In the genomic region with DNA sequence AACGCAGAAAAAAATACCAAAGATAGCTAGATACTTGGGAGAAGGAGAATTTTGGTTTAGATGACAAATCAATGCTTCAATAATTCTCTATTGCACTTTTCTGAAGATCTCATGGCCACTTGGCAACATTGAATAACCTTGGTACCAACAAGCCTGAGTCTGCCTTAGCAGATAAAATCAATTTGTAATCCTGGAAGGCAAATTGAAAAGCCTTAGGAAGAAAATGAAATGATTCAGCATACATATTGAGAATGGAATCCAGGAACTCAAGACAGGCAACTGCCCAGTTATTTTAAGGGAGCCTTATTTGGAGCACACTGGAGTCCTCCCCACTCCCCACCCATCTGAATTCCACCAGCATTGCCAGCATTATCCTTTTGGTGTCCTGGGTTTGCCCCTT, we compare ENCODE assay signal across 27 cellular contexts.
"Had no signal": no experiment of that assay in that cellular context is flagged by ENCODE, and none has a peak within 500 bp of the region (broad histone marks: within the 10 kb centered on the region; RNA-seq: fewer than 3 reads in every experiment).

No MANE protein-coding gene starts in this region.

- H2AFZ ChIP-seq: neural progenitor cell had no signal

- H3K9ac ChIP-seq: neural progenitor cell had no signal

- H3K27ac Mint-ChIP-seq: memory B cell; naive thymus-derived CD4-positive, alpha-beta T cell; nephron; neural progenitor cell; stimulated activated naive B cell treated with anti-CD40 and anti-IgM and Interleukin-4, amounts not matched to agents 10 μg/mL and 1 μg/mL and 100 μg/mL, for 72 hours; stimulated activated naive CD8-positive, alpha-beta T cell treated with anti-CD3 and anti-CD28 coated beads, Interleukin-15, Interleukin-2, amounts not matched to agents 100 ng/mL and 50 ng/mL, for 24 hours had no signal

- DNase-seq: dorsolateral prefrontal cortex; effector CD4-positive, alpha-beta T cell; foreskin melanocyte; glutamatergic neuron; heart right ventricle; hippocampal formation; kidney glomerular epithelial cell; left ventricle myocardium superior; lower lobe of right lung; naive thymus-derived CD4-positive, alpha-beta T cell; psoas muscle; right cardiac atrium; sigmoid colon; spleen; stimulated activated CD4-positive, alpha-beta T cell treated with anti-CD3 and anti-CD28 coated beads, Interleukin-2, amount 100 ng/mL, for 48 hours; stimulated activated naive B cell treated with anti-CD40 and anti-IgM and Interleukin-4, amounts not matched to agents 10 μg/mL and 1 μg/mL and 100 μg/mL, for 72 hours; upper lobe of left lung had no signal

- H3K4me3 ChIP-seq: dorsolateral prefrontal cortex, esophagus muscularis mucosa, heart right ventricle, lower lobe of right lung, neural progenitor cell, psoas muscle, sigmoid colon, skin epidermis, spleen, thoracic aorta, tibial nerve, upper lobe of left lung had no signal

- H3K27ac ChIP-seq: dorsolateral prefrontal cortex, esophagus muscularis mucosa, heart right ventricle, lower lobe of right lung, neural progenitor cell, psoas muscle, sigmoid colon, skin epidermis, spleen, thoracic aorta, tibial nerve, upper lobe of left lung had no signal

- FAIRE-seq: colon, islet of Langerhans had no signal

- H3K27me3 ChIP-seq: neural progenitor cell, sigmoid colon, tibial nerve, upper lobe of left lung had no signal

- H3K36me3 Mint-ChIP-seq: memory B cell; naive thymus-derived CD4-positive, alpha-beta T cell; neural progenitor cell; stimulated activated naive B cell treated with anti-CD40 and anti-IgM and Interleukin-4, amounts not matched to agents 10 μg/mL and 1 μg/mL and 100 μg/mL, for 72 hours had no signal

- ATAC-seq: heart right ventricle; left ventricle myocardium superior; lower lobe of right lung; naive thymus-derived CD4-positive, alpha-beta T cell; psoas muscle; right cardiac atrium; stimulated activated naive B cell treated with anti-CD40 and anti-IgM and Interleukin-4, amounts not matched to agents 10 μg/mL and 1 μg/mL and 100 μg/mL, for 72 hours had no signal

- H3K36me3 ChIP-seq: esophagus muscularis mucosa, heart right ventricle, lower lobe of right lung, neural progenitor cell, sigmoid colon, spleen, thoracic aorta, tibial nerve, upper lobe of left lung had no signal

- H3K4me3 Mint-ChIP-seq: memory B cell; naive thymus-derived CD4-positive, alpha-beta T cell; nephron; neural progenitor cell; stimulated activated naive B cell treated with anti-CD40 and anti-IgM and Interleukin-4, amounts not matched to agents 10 μg/mL and 1 μg/mL and 100 μg/mL, for 72 hours; stimulated activated naive CD8-positive, alpha-beta T cell treated with anti-CD3 and anti-CD28 coated beads, Interleukin-15, Interleukin-2, amounts not matched to agents 100 ng/mL and 50 ng/mL, for 24 hours had no signal

- H3K4me1 ChIP-seq: esophagus muscularis mucosa, heart right ventricle, lower lobe of right lung, neural progenitor cell, psoas muscle, sigmoid colon, spleen, tibial nerve, upper lobe of left lung had no signal

- H3K27me3 Mint-ChIP-seq: memory B cell; stimulated activated naive B cell treated with anti-CD40 and anti-IgM and Interleukin-4, amounts not matched to agents 10 μg/mL and 1 μg/mL and 100 μg/mL, for 72 hours had no signal

- H3K9me3 Mint-ChIP-seq: nephron, neural progenitor cell had no signal

- H3K4me2 ChIP-seq: neural progenitor cell had no signal

- H3K9me3 ChIP-seq: esophagus muscularis mucosa, lower lobe of right lung, psoas muscle, sigmoid colon, thoracic aorta, tibial nerve, upper lobe of left lung had no signal

- H3K4me1 Mint-ChIP-seq: memory B cell; naive thymus-derived CD4-positive, alpha-beta T cell; stimulated activated naive B cell treated with anti-CD40 and anti-IgM and Interleukin-4, amounts not matched to agents 10 μg/mL and 1 μg/mL and 100 μg/mL, for 72 hours had no signal
